In genomic region chr1:214447557-214447871, GRCh38 we compare ENCODE assay signal across 1 cellular context.
A peak's percentile ranks its signal among the peaks of the same experiment; 100 is the strongest.
TF ChIP-seq lines count a peak whose summit lies in the region.

No MANE protein-coding gene starts in this region.

TF ChIP-seq in H1, 55 proteins besides CTCF, POLR2A, EP300 and RAD21:
- no peak for TF ChIP-seq ZNF274 (IDR thresholded peaks at IDR 0.05; ENCODE audit: borderline replicate concordance, extremely low read depth, low read length)
- 0 out of 2 replicates have a peak, but pooled peaks have one; percentile 36 for TF ChIP-seq TEAD4 (IDR thresholded peaks at IDR 0.05; ENCODE audit: low read depth, low read length)
- no peak for TF ChIP-seq RNF2 (IDR thresholded peaks at IDR 0.05; ENCODE audit: borderline replicate concordance, low read depth, low read length, missing control alignments, poor library complexity, severe bottlenecking)
- peak; percentile 21 for TF ChIP-seq CHD7 (IDR thresholded peaks at IDR 0.05; ENCODE audit: insufficient replicate concordance, low read length)
